Comparison of ENCODE assay signal across 17 cellular contexts in genomic region chr6:3017304-3017703, GRCh38. TPM values are rescaled to one million over a fixed set of nuclear protein-coding genes. Genes with fewer than 3 reads are reported as not detected.
A peak's percentile ranks its signal among the peaks of the same experiment; 100 is the strongest.
DNase-seq lines count a peak whose midpoint lies in the region; FAIRE-seq and TF ChIP-seq lines count a peak whose summit lies in the region.
"Had no signal": no experiment of that assay in that cellular context is flagged by ENCODE, and none has a peak within 500 bp of the region (broad histone marks: within the 10 kb centered on the region; RNA-seq: fewer than 3 reads in every experiment).

No MANE protein-coding gene starts in this region.

- H3K27me3 ChIP-seq in H1 (replicated peaks in 1 of 4; ENCODE audit: control insufficient read depth in 3 of 4, extremely low read depth in 1 of 4, insufficient read depth in 3 of 4, low read length in 3 of 4), result no peaks in the 10 kb centered on the region
- H3K27me3 ChIP-seq in neuronal stem cell (ENCODE audit: control insufficient read depth in 3 of 3, insufficient read depth in 3 of 3, low read depth in 1 of 3, low read length in 3 of 3), result no peaks in the 10 kb centered on the region
- H3K27me3 ChIP-seq: BE2C had no signal

- H3K23me2 ChIP-seq in H1 (ENCODE audit: low read depth, low read length), result no peaks in the 10 kb centered on the region; the same call in 1 of the 2 replicates

- H3K18ac ChIP-seq in H1 (ENCODE audit: extremely low read depth, low read length) (no peak overlapping the region), neuronal stem cell (ENCODE audit: low read length) (peak overlapping the region; percentile 57)

- CTCF ChIA-PET in RWPE1 (lab: Yijun Ruan, JAX), result no interaction called here
- CTCF ChIA-PET in H1 (lab: Charles Lee; ENCODE audit: partially characterized antibody), result interaction anchor here (0.8 to 1.5 kb wide), 3 partner anchors 15 to 383 kb away, joined by 3 to 5 read pairs (median 4); no protein-coding TSS in a partner anchor

- H3K9ac ChIP-seq in H1 (replicated peaks in 1 of 4; ENCODE audit: extremely low read depth in 1 of 4, low read depth in 3 of 4, low read length in 3 of 4), result no peak overlapping the region
- no peak overlapping the region for H3K9ac ChIP-seq in neuronal stem cell (ENCODE audit: low read depth, low read length, poor library complexity)

- no peak for TF ChIP-seq EP300 in H1 (IDR thresholded peaks at IDR 0.05; ENCODE audit: borderline replicate concordance in 1 of 2, low read depth in 2 of 2, low read length in 2 of 2)

- H2AK5ac ChIP-seq in H1 (ENCODE audit: low read depth, low read length) (no peak overlapping the region), neuronal stem cell (ENCODE audit: low read depth, low read length) (peak overlapping the region; percentile 31)

- H3K27ac ChIP-seq in RWPE1 (peak overlapping the region; percentile 7; the same call in 1 of the 2 replicates), H1 (ENCODE audit: low read depth, low read length) (no peak overlapping the region), neuronal stem cell (replicated peaks; ENCODE audit: low read length) (no peak overlapping the region)
- H3K27ac ChIP-seq: A549, C4-2B, HL-60 had no signal

- no peak overlapping the region for H2BK15ac ChIP-seq in H1 (ENCODE audit: low read length)
- no peak overlapping the region for H2BK15ac ChIP-seq in neuronal stem cell (ENCODE audit: low read length)

- no peak for DNase-seq in RWPE1 (ENCODE audit: low spot score)
- no peak for DNase-seq in H1 (ENCODE audit: low read depth in 1 of 2, low spot score in 2 of 2)
- no peak for DNase-seq in neuronal stem cell (ENCODE audit: low spot score)
- DNase-seq in ureter (ENCODE audit: low spot score), result peak; percentile 25
- DNase-seq in anterior cingulate cortex (lab: John Stamatoyannopoulos, UW), result no peak
- no peak for DNase-seq in activated CD4-positive, alpha-beta T cell treated with anti-CD3 and anti-CD28 coated beads, Interleukin-2, amount 50 U/mL, for 4 hours
- DNase-seq: BE2C; CD4-positive, alpha-beta memory T cell; DMS153; DMS79 treated with DMSO at 0.1 percent for 48 hours; EL; GOT3 had no signal

- TF ChIP-seq POLR2A in H1 (IDR thresholded peaks at IDR 0.05; ENCODE audit: control extremely low read depth in 1 of 2, low read depth in 2 of 2, low read length in 2 of 2), result no peak

- peaks cover 2 to 5% of the 10 kb centered on the region in 2 experiments for H4K20me1 ChIP-seq in H1 (replicated peaks in 1 of 2; ENCODE audit: control insufficient read depth in 1 of 2, insufficient read depth in 2 of 2, low read length in 2 of 2)

- FAIRE-seq in H1 (lab: Jason Lieb, UNC), result no peak
- FAIRE-seq: A549, G401.6, GM12891 had no signal

- no peak overlapping the region for H4K5ac ChIP-seq in H1 (ENCODE audit: insufficient read length, low read depth, low read length)

- H3K4me2 ChIP-seq in H1 (ENCODE audit: insufficient read depth in 1 of 2, low read depth in 2 of 2, low read length in 2 of 2), result no peak overlapping the region
- H3K4me2 ChIP-seq in neuronal stem cell (ENCODE audit: insufficient read depth, low read length, poor library complexity, severe bottlenecking), result no peak overlapping the region
- H3K4me2 ChIP-seq: A549 had no signal

- H4K91ac ChIP-seq in H1 (replicated peaks; ENCODE audit: insufficient read length, low read length), result no peak overlapping the region
- H4K91ac ChIP-seq in neuronal stem cell (ENCODE audit: low read depth, low read length, poor library complexity), result no peak overlapping the region

- H3K9me3 ChIP-seq in H1 (ENCODE audit: insufficient read depth in 2 of 2, low read depth in 1 of 2, low read length in 1 of 2) (peaks cover under 1 to 2% of the 10 kb centered on the region in 2 experiments; a peak in 2 of 4 replicates), neuronal stem cell (replicated peaks in 1 of 2; ENCODE audit: control insufficient read depth in 2 of 2, insufficient read depth in 1 of 2, low read depth in 1 of 2, low read length in 2 of 2) (peaks cover 1 to 4% of the 10 kb centered on the region in 2 donors)
- H3K9me3 ChIP-seq: A549, BE2C had no signal

- TF ChIP-seq RAD21 in H1 (IDR thresholded peaks at IDR 0.05 in 1 of 2, conservative IDR thresholded peaks at IDR 0.05 in 1 of 2; ENCODE audit: low read depth in 2 of 2, low read length in 2 of 2), result no peak

- H3K23ac ChIP-seq in H1 (ENCODE audit: insufficient read length), result no peak overlapping the region
- H3K23ac ChIP-seq in neuronal stem cell (ENCODE audit: low read depth, low read length, poor library complexity), result peak overlapping the region; percentile 62

- H3K36me3 ChIP-seq in H1 (ENCODE audit: control insufficient read depth in 2 of 4, insufficient read depth in 4 of 4, low read length in 3 of 4) (peaks cover 22 to 76% (median 60%) of the 10 kb centered on the region in 4 experiments), neuronal stem cell (replicated peaks in 1 of 2; ENCODE audit: control insufficient read depth in 2 of 2, insufficient read depth in 2 of 2, low read length in 2 of 2) (peaks cover 14 to 49% of the 10 kb centered on the region in 2 donors)
- H3K36me3 ChIP-seq: BE2C had no signal

- H3K4ac ChIP-seq in H1 (replicated peaks; ENCODE audit: insufficient read length, low read depth, low read length) (no peak overlapping the region), neuronal stem cell (ENCODE audit: low read length) (no peak overlapping the region)

- POLR2A ChIA-PET in RWPE1 (lab: Yijun Ruan, JAX; ENCODE audit: low non-redundant PET), result no interaction called here
- POLR2A ChIA-PET in H1 (lab: Charles Lee; ENCODE audit: partially characterized antibody), result interaction anchor here (0.8 to 2.4 kb wide), 6 partner anchors 9 to 149 kb away, joined by 3 to 7 read pairs (median 4); no protein-coding TSS in a partner anchor

- H2BK5ac ChIP-seq in H1 (ENCODE audit: low read depth, low read length) (no peak overlapping the region), neuronal stem cell (ENCODE audit: low read length) (no peak overlapping the region)

- no peak overlapping the region for H2BK120ac ChIP-seq in H1 (replicated peaks; ENCODE audit: low read depth, low read length)
- H2BK120ac ChIP-seq in neuronal stem cell (ENCODE audit: low read depth, low read length), result no peak overlapping the region

- 88% methylated on average over 9 of the region's 9 CpGs; no CpG with 5 or more reads in 1 of the 2 experiments for WGBS in H1 (ENCODE audit: extremely low coverage in 1 of 2, insufficient coverage in 1 of 2, insufficient read length in 1 of 2, insufficient replicate concordance in 2 of 2, low coverage in 1 of 2, low lambda C conversion rate in 2 of 2, missing lambda C conversion rate in 1 of 2), 2 experiments
- WGBS in neuronal stem cell (ENCODE audit: extremely low coverage in 2 of 2, insufficient read length in 2 of 2, insufficient replicate concordance in 1 of 2), 2 donors, result no CpG with 5 or more reads among the region's 9 CpGs

- H2BK20ac ChIP-seq in H1 (ENCODE audit: low read length), result no peak overlapping the region

- H3K56ac ChIP-seq in H1 (replicated peaks; ENCODE audit: insufficient read length, low read depth, low read length), result no peak overlapping the region

- H3K4me3 ChIP-seq in H1 (ENCODE audit: extremely low read depth in 1 of 4, insufficient read depth in 2 of 4, low read depth in 3 of 4, low read length in 4 of 4) (no peak overlapping the region), neuronal stem cell (ENCODE audit: low read length in 2 of 2) (no peak overlapping the region)
- H3K4me3 ChIP-seq: A549 had no signal

- H2AFZ ChIP-seq in H1 (ENCODE audit: low read length) (no peak overlapping the region), neuronal stem cell (ENCODE audit: low read length) (no peak overlapping the region)

- H4K8ac ChIP-seq in H1 (ENCODE audit: extremely low read depth, insufficient read depth, low read length), result peak overlapping the region; percentile 22; the same call in 1 of the 2 replicates
- H4K8ac ChIP-seq in neuronal stem cell (ENCODE audit: low read depth, low read length), result no peak overlapping the region

- TF ChIP-seq CTCF in RWPE1 (conservative IDR thresholded peaks at IDR 0.05; ENCODE audit: low read depth) (no peak), H1 (IDR thresholded peaks at IDR 0.05; ENCODE audit: control extremely low read depth in 1 of 3, insufficient read depth in 1 of 3, low read depth in 1 of 3, low read length in 3 of 3) (no peak)

- H3K4me1 ChIP-seq in H1 (replicated peaks in 1 of 4; ENCODE audit: control insufficient read depth in 3 of 4, insufficient read depth in 4 of 4, low read length in 3 of 4) (no peaks in the 10 kb centered on the region), neuronal stem cell (ENCODE audit: control insufficient read depth in 2 of 2, insufficient read depth in 1 of 2, low read depth in 1 of 2, low read length in 2 of 2) (no peaks in the 10 kb centered on the region)
- H3K4me1 ChIP-seq: BE2C had no signal

- H2BK12ac ChIP-seq in H1 (ENCODE audit: low read depth, low read length), result no peak overlapping the region
- H2BK12ac ChIP-seq in neuronal stem cell (ENCODE audit: low read length), result no peak overlapping the region

- H3K79me2 ChIP-seq in H1 (ENCODE audit: control insufficient read depth in 1 of 2, insufficient read depth in 2 of 2, low read length in 2 of 2), result no peaks in the 10 kb centered on the region

- H3K14ac ChIP-seq in H1 (ENCODE audit: insufficient read length), result no peak overlapping the region
- H3K14ac ChIP-seq in neuronal stem cell (ENCODE audit: low read length), result no peak overlapping the region

- H3K79me1 ChIP-seq in H1 (ENCODE audit: low read depth, low read length), result no peaks in the 10 kb centered on the region
- no peaks in the 10 kb centered on the region for H3K79me1 ChIP-seq in neuronal stem cell (ENCODE audit: low read depth, low read length)

RNA-seq across cellular contexts. Expression of gene NQO2, which starts 17.6 kb away (rescaled TPM):
- 126 and 135 TPM in 2 replicates for total RNA-seq in H1 (2021; fragmentation: NEBNext Ultra II Directional; extraction: Animal tissue kit (Norgen Biotek cat#: 25700))
- 135 and 168 TPM in 2 replicates for polyA plus RNA-seq in H1 (2011; rRNA removed)
- 159 TPM for polyA plus RNA-seq in H1 (2011; cell fraction: cytosol; rRNA removed)
- polyA plus RNA-seq in H1 (2011; cell fraction: nucleus; rRNA removed), result 86.7 TPM
- 137 to 177 TPM (median 167 TPM) in 4 replicates for polyA plus RNA-seq in H1 (2012, experiment 1 of 2)
- polyA plus RNA-seq in H1 (2012, experiment 2 of 2), result 169 TPM
- 90.2 TPM for polyA plus RNA-seq in H1 (2013, experiment 1 of 2)
- 97.3 TPM for polyA plus RNA-seq in H1 (2013, experiment 2 of 2)
- polyA minus RNA-seq in H1 (2011; rRNA and poly(A)+ RNA removed), result 98.2 and 115 TPM in 2 replicates
- 83.5 TPM for polyA minus RNA-seq in H1 (2011; cell fraction: cytosol; rRNA and poly(A)+ RNA removed)
- polyA minus RNA-seq in H1 (2011; cell fraction: nucleus; rRNA and poly(A)+ RNA removed), result 27.6 TPM
- 28.9 TPM for polyA plus RNA-seq in neuronal stem cell (2013, experiment 1 of 2)
- polyA plus RNA-seq in neuronal stem cell (2013, experiment 2 of 2), result 28.0 TPM
- 27.0 TPM for total RNA-seq in ureter

RNA-seq across cellular contexts. Expression of gene SERPINB6, which starts 45.9 kb away (rescaled TPM):
- total RNA-seq in H1 (2021; fragmentation: NEBNext Ultra II Directional; extraction: Animal tissue kit (Norgen Biotek cat#: 25700)), result 29.4 and 31.2 TPM in 2 replicates
- 27.2 and 29.5 TPM in 2 replicates for polyA plus RNA-seq in H1 (2011; rRNA removed)
- 32.8 TPM for polyA plus RNA-seq in H1 (2011; cell fraction: cytosol; rRNA removed)
- polyA plus RNA-seq in H1 (2011; cell fraction: nucleus; rRNA removed), result 24.9 TPM
- 27.7 to 33.6 TPM (median 29.1 TPM) in 4 replicates for polyA plus RNA-seq in H1 (2012, experiment 1 of 2)
- 22.1 TPM for polyA plus RNA-seq in H1 (2012, experiment 2 of 2)
- 31.5 TPM for polyA plus RNA-seq in H1 (2013, experiment 1 of 2)
- 31.6 TPM for polyA plus RNA-seq in H1 (2013, experiment 2 of 2)
- 13.3 and 15.1 TPM in 2 replicates for polyA minus RNA-seq in H1 (2011; rRNA and poly(A)+ RNA removed)
- polyA minus RNA-seq in H1 (2011; cell fraction: cytosol; rRNA and poly(A)+ RNA removed), result 12.4 TPM
- polyA minus RNA-seq in H1 (2011; cell fraction: nucleus; rRNA and poly(A)+ RNA removed), result 9.6 TPM
- polyA plus RNA-seq in neuronal stem cell (2013, experiment 1 of 2), result 8.4 TPM
- polyA plus RNA-seq in neuronal stem cell (2013, experiment 2 of 2), result 9.3 TPM
- total RNA-seq in ureter, result 121 TPM

RNA-seq across cellular contexts. Expression of gene RIPK1, which starts 51.0 kb away (rescaled TPM):
- total RNA-seq in H1 (2021; fragmentation: NEBNext Ultra II Directional; extraction: Animal tissue kit (Norgen Biotek cat#: 25700)), result 20.7 and 22.9 TPM in 2 replicates
- polyA plus RNA-seq in H1 (2011; rRNA removed), result 5.5 and 5.9 TPM in 2 replicates
- 9.7 TPM for polyA plus RNA-seq in H1 (2011; cell fraction: cytosol; rRNA removed)
- polyA plus RNA-seq in H1 (2011; cell fraction: nucleus; rRNA removed), result 8.1 TPM
- 9.6 to 15.1 TPM (median 12.2 TPM) in 4 replicates for polyA plus RNA-seq in H1 (2012, experiment 1 of 2)
- polyA plus RNA-seq in H1 (2012, experiment 2 of 2), result 1.5 TPM
- 11.9 TPM for polyA plus RNA-seq in H1 (2013, experiment 1 of 2)
- polyA plus RNA-seq in H1 (2013, experiment 2 of 2), result 12.2 TPM
- polyA minus RNA-seq in H1 (2011; rRNA and poly(A)+ RNA removed), result 12.2 and 18.1 TPM in 2 replicates
- polyA minus RNA-seq in H1 (2011; cell fraction: cytosol; rRNA and poly(A)+ RNA removed), result 6.1 TPM
- 6.8 TPM for polyA minus RNA-seq in H1 (2011; cell fraction: nucleus; rRNA and poly(A)+ RNA removed)
- 4.6 TPM for polyA plus RNA-seq in neuronal stem cell (2013, experiment 1 of 2)
- polyA plus RNA-seq in neuronal stem cell (2013, experiment 2 of 2), result 4.5 TPM
- total RNA-seq in ureter, result 28.4 TPM
